8 cellular contexts compared by ENCODE assay signal in the genomic region with DNA sequence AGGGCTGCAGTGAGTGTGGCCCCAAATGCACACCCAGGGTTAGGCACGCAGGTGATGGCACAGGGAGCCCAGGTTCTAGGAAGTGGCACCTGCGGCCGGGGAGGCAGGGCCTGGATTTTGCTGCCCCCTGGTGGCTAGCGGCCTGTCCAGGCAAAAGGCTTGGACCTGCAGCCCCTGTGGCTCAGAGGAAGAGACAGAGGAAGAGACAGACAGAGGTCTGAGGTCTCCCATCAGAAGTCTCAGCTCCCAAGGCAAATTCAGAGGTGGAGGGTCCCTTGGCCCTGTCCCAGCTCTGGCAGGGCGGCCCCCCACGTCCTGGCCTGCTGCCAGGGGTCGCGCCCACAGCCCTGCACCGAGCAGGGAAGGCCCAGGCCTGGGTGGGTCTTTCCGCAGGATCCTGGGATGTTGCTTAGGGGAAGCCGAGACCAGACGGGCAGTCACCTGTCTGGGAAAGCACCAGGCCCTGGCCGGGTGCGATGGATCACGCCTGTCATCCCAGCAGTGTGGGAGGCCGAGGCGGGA. TPM values are rescaled to one million over a fixed set of nuclear protein-coding genes. Genes with fewer than 3 reads are reported as not detected.
DNase-seq lines count a peak whose midpoint lies in the region; ATAC-seq and TF ChIP-seq lines count a peak whose summit lies in the region.

No MANE protein-coding gene starts in this region.

- ATAC-seq in GM21526 (IDR thresholded peaks at IDR 0.05; ENCODE audit: low FRiP score, unreplicated experiment) = peak; percentile 18
- peak; percentile 61 for ATAC-seq in body of pancreas
- no peak for ATAC-seq in HG03095 (IDR thresholded peaks at IDR 0.05; ENCODE audit: unreplicated experiment)

- H3K27me3 ChIP-seq in CD4-positive, alpha-beta memory T cell (ENCODE audit: insufficient read depth, low read length) = no peaks in the 10 kb centered on the region
- H3K27me3 ChIP-seq in body of pancreas = no peaks in the 10 kb centered on the region
- peaks cover 3% of the 10 kb centered on the region for H3K27me3 ChIP-seq in iPS-15b (ENCODE audit: control insufficient read depth, insufficient read depth, low read length)
- H3K27me3 ChIP-seq in skeletal muscle satellite cell (ENCODE audit: control insufficient read depth, insufficient read depth, low read length) = no peaks in the 10 kb centered on the region

- no peaks in the 10 kb centered on the region for H3K27me3 Mint-ChIP-seq in CD4-positive, alpha-beta memory T cell

- H3K4me3 ChIP-seq in CD4-positive, alpha-beta memory T cell (ENCODE audit: low read length in 2 of 2) = peak overlapping the region; percentile 78 to 80
- H3K4me3 ChIP-seq in body of pancreas (no peak overlapping the region), iPS-15b (ENCODE audit: low read depth, low read length) (peak overlapping the region; percentile 67), skeletal muscle satellite cell (ENCODE audit: low read length) (peak overlapping the region; percentile 9)

- WGBS in body of pancreas, 2 donors = 7 to 10% methylated on average over 3 to 17 of the region's 17 CpGs

- H3K27ac ChIP-seq in CD4-positive, alpha-beta memory T cell (ENCODE audit: low read depth, low read length) = peak overlapping the region; percentile 98
- H3K27ac ChIP-seq in body of pancreas = peak overlapping the region; percentile 77 to 96 (median 94)

- H3K9me3 Mint-ChIP-seq in CD4-positive, alpha-beta memory T cell = peaks cover 0 to 2% (median 0%) of the 10 kb centered on the region in 8 donors

- H3K9ac ChIP-seq in iPS-15b (ENCODE audit: low read depth, low read length) (no peak overlapping the region), skeletal muscle satellite cell (ENCODE audit: low read depth, low read length) (peak overlapping the region; percentile 69)

- POLR2A ChIA-PET in CD4-positive, alpha-beta memory T cell (lab: Charles Lee; ENCODE audit: partially characterized antibody) = interaction anchor here (0.9 to 10.5 kb wide), 26 partner anchors 9 to 933 kb away, joined by 3 to 367 read pairs (median 8); partner anchors contain the start of genes FAAP20, HES5, MIB2 and MORN1

- peak overlapping the region; percentile 91 to 97 (median 92) for H3K4me3 Mint-ChIP-seq in CD4-positive, alpha-beta memory T cell

- TF ChIP-seq POLR2A in body of pancreas (IDR thresholded peaks at IDR 0.05) = no peak

- CTCF ChIA-PET in CD4-positive, alpha-beta memory T cell (lab: Charles Lee; ENCODE audit: partially characterized antibody) = interaction anchor here (0.5 to 3.8 kb wide), 17 partner anchors 8 to 353 kb away, joined by 3 to 85 read pairs (median 8); partner anchors contain the start of genes FAAP20, MORN1, PANK4 and PEX10

- H3K36me3 ChIP-seq in CD4-positive, alpha-beta memory T cell (ENCODE audit: insufficient read depth, low read length) = no peaks in the 10 kb centered on the region
- no peaks in the 10 kb centered on the region for H3K36me3 ChIP-seq in body of pancreas (replicated peaks in 1 of 2; ENCODE audit: insufficient read depth in 1 of 2, low read depth in 2 of 2)
- no peaks in the 10 kb centered on the region for H3K36me3 ChIP-seq in iPS-15b (ENCODE audit: control insufficient read depth, insufficient read depth, low read length)
- no peaks in the 10 kb centered on the region for H3K36me3 ChIP-seq in skeletal muscle satellite cell (ENCODE audit: insufficient read depth, low read length)

- peak overlapping the region; percentile 97 to 99 (median 98) for H3K27ac Mint-ChIP-seq in CD4-positive, alpha-beta memory T cell

- peaks cover 7 to 35% (median 20%) of the 10 kb centered on the region in 4 donors for H3K4me1 Mint-ChIP-seq in CD4-positive, alpha-beta memory T cell

- intact Hi-C loops in CD4-positive, alpha-beta memory T cell (cut with micrococcal nuclease) = loop anchor here (1.0 to 10.0 kb wide), 7 partner anchors 8 to 353 kb away; partner anchors contain the start of genes MORN1, PRXL2B, RER1 and TNFRSF14
- intact Hi-C loops in body of pancreas (cut with DNase I) = no loop called here

- H3K4me1 ChIP-seq in CD4-positive, alpha-beta memory T cell (ENCODE audit: insufficient read depth, low read length) = peaks cover 43% of the 10 kb centered on the region
- H3K4me1 ChIP-seq in body of pancreas (peaks cover 49% of the 10 kb centered on the region), iPS-15b (ENCODE audit: control insufficient read depth, insufficient read depth, low read length) (peaks cover 4% of the 10 kb centered on the region), skeletal muscle satellite cell (ENCODE audit: control insufficient read depth, insufficient read depth, low read length) (peaks cover 52% of the 10 kb centered on the region)

- peak overlapping the region; percentile 53 for H3K4me2 ChIP-seq in skeletal muscle satellite cell (ENCODE audit: low read length)

- peak; percentile 93 to 96 (median 94) for TF ChIP-seq CTCF in body of pancreas (IDR thresholded peaks at IDR 0.05)

- peaks cover 0 to 2% of the 10 kb centered on the region in 2 donors for H3K36me3 Mint-ChIP-seq in CD4-positive, alpha-beta memory T cell

- peak; percentile 73 to 81 (median 78) for DNase-seq in CD4-positive, alpha-beta memory T cell
- DNase-seq in NCI-H1105 (lab: John Stamatoyannopoulos, UW) = peak; percentile 55
- DNase-seq in UCSD-AML1 (lab: John Stamatoyannopoulos, UW; ENCODE audit: unreplicated experiment) = peak; percentile 82
- DNase-seq in body of pancreas = peak; percentile 87 to 90 (median 88)

- no peaks in the 10 kb centered on the region for H3K9me3 ChIP-seq in CD4-positive, alpha-beta memory T cell (ENCODE audit: control insufficient read depth in 1 of 2, low read length in 2 of 2)
- H3K9me3 ChIP-seq in body of pancreas = no peaks in the 10 kb centered on the region
- H3K9me3 ChIP-seq in iPS-15b (ENCODE audit: control insufficient read depth, insufficient read depth, low read length) = no peaks in the 10 kb centered on the region
- no peaks in the 10 kb centered on the region for H3K9me3 ChIP-seq in skeletal muscle satellite cell (replicated peaks; ENCODE audit: low read length)

RNA-seq across cellular contexts. Expression of gene TNFRSF14, which starts 8.0 kb away (rescaled TPM):
- 100 to 1,000 TPM; 170 to 173 TPM for total RNA-seq in CD4-positive, alpha-beta memory T cell
- 10 to 100 TPM; 59.6 to 66.1 TPM for polyA plus RNA-seq in CD4-positive, alpha-beta memory T cell
- 10 to 100 TPM; 25.9 to 58.3 TPM for total RNA-seq in body of pancreas
- 5.0 and 8.4 TPM in 2 replicates for total RNA-seq in skeletal muscle satellite cell (2012; rRNA removed)

RNA-seq across cellular contexts. Expression of gene HES5, which starts 18.1 kb away (rescaled TPM):
- total RNA-seq in CD4-positive, alpha-beta memory T cell = not detected
- not detected for polyA plus RNA-seq in CD4-positive, alpha-beta memory T cell
- total RNA-seq in body of pancreas = not detected
- not detected in 2 replicates for total RNA-seq in skeletal muscle satellite cell (2012; rRNA removed)

RNA-seq across cellular contexts. Expression of gene PANK4, which starts 21.7 kb away (rescaled TPM):
- 10 to 100 TPM; 88.9 to 93.7 TPM for total RNA-seq in CD4-positive, alpha-beta memory T cell
- 10 to 100 TPM; 10.6 to 24.4 TPM for polyA plus RNA-seq in CD4-positive, alpha-beta memory T cell
- 10 to 100 TPM; 13.7 to 31.3 TPM for total RNA-seq in body of pancreas
- 21.3 and 24.0 TPM in 2 replicates for total RNA-seq in skeletal muscle satellite cell (2012; rRNA removed)

RNA-seq across cellular contexts. Expression of gene PRXL2B, which starts 38.4 kb away (rescaled TPM):
- total RNA-seq in CD4-positive, alpha-beta memory T cell = 10 to 100 TPM; 26.5 to 27.2 TPM
- polyA plus RNA-seq in CD4-positive, alpha-beta memory T cell = 10 to 100 TPM; 21.4 to 23.5 TPM
- total RNA-seq in body of pancreas = 1 to 10 TPM; 5.6 to 8.8 TPM
- total RNA-seq in skeletal muscle satellite cell (2012; rRNA removed) = 13.4 and 15.9 TPM in 2 replicates

Comparison
In these comparisons a context has a peak if more than half of its experiments do, and no peak if none do; other contexts are left out.
1. H3K4me3 ChIP-seq: peak in CD4-positive, alpha-beta memory T cell (2 of 2), iPS-15b (single experiment) and skeletal muscle satellite cell (single experiment); none in body of pancreas (0 of 2).
2. Peak in every context shown above with its lines, with median percentiles within 50 percentile points of each other: DNase-seq.